29 cellular contexts compared by ENCODE assay signal in genomic region chr6:168011291-168011690, GRCh38. TPM values are rescaled to one million over a fixed set of nuclear protein-coding genes. Genes with fewer than 3 reads are reported as not detected.
"Had no signal": no experiment of that assay in that cellular context is flagged by ENCODE, and none has a peak within 500 bp of the region (broad histone marks: within the 10 kb centered on the region; RNA-seq: fewer than 3 reads in every experiment).

No MANE protein-coding gene starts in this region.

- H3K27ac ChIP-seq: stomach, suprapubic skin, testis, thoracic aorta, thyroid gland, tibial artery, tibial nerve, transverse colon, upper lobe of left lung, upper lobe of right lung, uterus, vagina had no signal

- ATAC-seq: stimulated activated effector memory CD8-positive, alpha-beta T cell treated with anti-CD3 and anti-CD28 coated beads, Interleukin-12 subunit alpha, Interleukin-12 subunit beta, amount 100 ng/mL, for 72 hours; stimulated activated memory B cell treated with anti-CD40 and anti-IgM and Interleukin-4, amounts not matched to agents 10 μg/mL and 1 μg/mL and 100 μg/mL, for 72 hours; stimulated activated naive B cell treated with anti-CD40 and anti-IgM and Interleukin-4, amounts not matched to agents 10 μg/mL and 1 μg/mL and 100 μg/mL, for 72 hours; stimulated activated naive CD8-positive, alpha-beta T cell treated with anti-CD3 and anti-CD28 coated beads, Interleukin-15, amount 100 ng/mL, for 72 hours; stimulated activated naive CD8-positive, alpha-beta T cell treated with anti-CD3 and anti-CD28 coated beads, Interleukin-15, Interleukin-2, amounts not matched to agents 100 U/mL and 50 U/mL, for 24 hours; upper lobe of right lung had no signal

- H3K4me3 ChIP-seq: stomach, suprapubic skin, testis, thoracic aorta, thyroid gland, tibial artery, tibial nerve, transverse colon, upper lobe of left lung, upper lobe of right lung, uterus, vagina had no signal

- H3K4me1 ChIP-seq: testis, thyroid gland, upper lobe of left lung, upper lobe of right lung, uterus had no signal

- H3K27me3 ChIP-seq: stomach, testis, thyroid gland, tibial artery, tibial nerve, transverse colon, upper lobe of left lung, upper lobe of right lung, uterus, vagina had no signal

- H3K36me3 ChIP-seq: stomach, suprapubic skin, thoracic aorta, thyroid gland, tibial artery, tibial nerve, transverse colon, upper lobe of left lung, upper lobe of right lung, uterus, vagina had no signal

- DNase-seq: stimulated activated CD4-positive, alpha-beta T cell treated with anti-CD3 and anti-CD28 coated beads, Interleukin-2, amount 100 ng/mL, for 48 hours; stimulated activated CD4-positive, alpha-beta T cell treated with anti-CD3 and anti-CD28 coated beads, Interleukin-4, amount 100 ng/mL, for 1 hour; stimulated activated CD4-positive, alpha-beta T cell treated with anti-CD3 and anti-CD28 coated beads, Interleukin-4, amount 100 ng/mL, for 24 hours; stimulated activated CD4-positive, alpha-beta T cell treated with anti-CD3 and anti-CD28 coated beads, Interleukin-4, amount 100 ng/mL, for 4 hours; stimulated activated CD8-positive, alpha-beta memory T cell treated with anti-CD3 and anti-CD28 coated beads, Interleukin-4, amount 100 ng/mL, for 48 hours; stimulated activated naive B cell treated with anti-CD40 and anti-IgM and Interleukin-4, amounts not matched to agents 10 μg/mL and 1 μg/mL and 100 μg/mL, for 72 hours; stimulated activated naive CD4-positive, alpha-beta T cell; stimulated activated naive CD4-positive, alpha-beta T cell treated with Interleukin-2 at 50 U/mL for 16 hours; stimulated activated naive CD8-positive, alpha-beta T cell treated with anti-CD3 and anti-CD28 coated beads, Interleukin-15, amount 100 ng/mL, for 72 hours; stimulated activated naive CD8-positive, alpha-beta T cell treated with anti-CD3 and anti-CD28 coated beads, Interleukin-15, Interleukin-2, amounts not matched to agents 100 U/mL and 50 U/mL, for 24 hours; stomach; substantia nigra; testis; thyroid gland; tibial artery; transverse colon; trophoblast cell; upper lobe of left lung; upper lobe of right lung; uterus had no signal

- FAIRE-seq: urothelium cell line had no signal

- H3K9me3 ChIP-seq: suprapubic skin, testis, thyroid gland, uterus, vagina had no signal

RNA-seq across cellular contexts. Expression of gene KIF25, which starts 13.8 kb away (rescaled TPM):
- total RNA-seq: thoracic aorta, thyroid gland, tibial nerve, transverse colon, ureter, urinary bladder, vagina had no signal
